Comparison of ENCODE assay signal across 1 cellular context in genomic region chr16:1828645-1829410, GRCh38.
TF ChIP-seq lines count a peak whose summit lies in the region.

No MANE protein-coding gene starts in this region.

TF ChIP-seq in GM12878, 131 proteins besides CTCF, POLR2A, EP300 and RAD21:
- no peak for TF ChIP-seq KDM1A (IDR thresholded peaks at IDR 0.05; ENCODE audit: borderline replicate concordance)
- no peak for TF ChIP-seq IRF5 (IDR thresholded peaks at IDR 0.05; ENCODE audit: borderline replicate concordance)
- no peak for TF ChIP-seq CREM (IDR thresholded peaks at IDR 0.05; ENCODE audit: low read depth)
- no peak for TF ChIP-seq CBX3 (IDR thresholded peaks at IDR 0.05; ENCODE audit: borderline replicate concordance, low read depth)
- no peak for TF ChIP-seq BACH1 (IDR thresholded peaks at IDR 0.05; ENCODE audit: borderline replicate concordance)
- no peak for TF ChIP-seq MLLT1 (IDR thresholded peaks at IDR 0.05)
- no peak for TF ChIP-seq DPF2 (IDR thresholded peaks at IDR 0.05)
- no peak for TF ChIP-seq POLR2AphosphoS2 (IDR thresholded peaks at IDR 0.05; ENCODE audit: low read depth, low read length)
